In the genomic region with DNA sequence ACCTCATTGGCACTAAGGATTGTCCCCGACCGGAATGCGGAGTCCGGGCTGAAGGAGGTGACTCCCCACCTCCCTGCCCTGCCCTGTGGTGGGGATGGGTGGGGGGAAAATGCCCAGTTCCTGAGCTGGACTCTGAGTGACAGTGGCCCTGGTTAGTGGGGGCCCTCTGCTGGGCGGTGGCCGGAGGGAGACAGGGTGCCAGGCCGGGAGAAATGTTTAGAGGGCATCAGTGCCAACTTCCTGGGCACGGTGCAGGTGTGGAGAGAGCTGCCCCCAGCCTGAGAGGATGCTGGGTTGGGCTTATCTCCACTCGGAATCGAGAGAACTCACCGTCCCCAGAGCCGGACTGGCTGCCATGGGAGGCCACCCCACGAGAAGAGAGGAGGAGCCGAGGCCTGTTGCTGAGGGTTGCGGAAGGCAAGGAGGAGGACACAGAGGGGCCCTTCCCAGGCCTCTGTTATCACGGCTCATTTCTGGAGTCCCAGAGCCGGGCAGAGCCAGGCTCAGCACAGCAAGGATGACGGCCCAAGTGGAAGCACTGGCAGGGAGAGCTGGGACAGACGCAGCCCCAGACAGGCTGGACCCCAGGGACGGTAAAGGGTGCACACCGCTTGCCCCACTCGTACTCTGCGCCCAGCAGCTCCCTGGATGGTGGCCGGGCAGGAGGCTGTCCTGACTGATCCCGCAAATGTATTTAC, we compare ENCODE assay signal across 1 cellular context.
TF ChIP-seq lines count a peak whose summit lies in the region.

No MANE protein-coding gene starts in this region.

TF ChIP-seq in H1, 55 proteins besides CTCF, POLR2A, EP300 and RAD21:
- TF ChIP-seq, protein P1, sequence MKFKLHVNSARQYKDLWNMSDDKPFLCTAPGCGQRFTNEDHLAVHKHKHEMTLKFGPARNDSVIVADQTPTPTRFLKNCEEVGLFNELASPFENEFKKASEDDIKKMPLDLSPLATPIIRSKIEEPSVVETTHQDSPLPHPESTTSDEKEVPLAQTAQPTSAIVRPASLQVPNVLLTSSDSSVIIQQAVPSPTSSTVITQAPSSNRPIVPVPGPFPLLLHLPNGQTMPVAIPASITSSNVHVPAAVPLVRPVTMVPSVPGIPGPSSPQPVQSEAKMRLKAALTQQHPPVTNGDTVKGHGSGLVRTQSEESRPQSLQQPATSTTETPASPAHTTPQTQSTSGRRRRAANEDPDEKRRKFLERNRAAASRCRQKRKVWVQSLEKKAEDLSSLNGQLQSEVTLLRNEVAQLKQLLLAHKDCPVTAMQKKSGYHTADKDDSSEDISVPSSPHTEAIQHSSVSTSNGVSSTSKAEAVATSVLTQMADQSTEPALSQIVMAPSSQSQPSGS (IDR thresholded peaks at IDR 0.05; ENCODE audit: low read length): no peak
- TF ChIP-seq ZNF274 (IDR thresholded peaks at IDR 0.05; ENCODE audit: borderline replicate concordance, extremely low read depth, low read length) (no peak), HDAC2 (IDR thresholded peaks at IDR 0.05; ENCODE audit: borderline replicate concordance in 1 of 2, low read depth in 2 of 2, low read length in 2 of 2) (no peak), MAFK (IDR thresholded peaks at IDR 0.05; ENCODE audit: low read depth, low read length) (no peak), SAP30 (IDR thresholded peaks at IDR 0.05; ENCODE audit: insufficient read depth, insufficient replicate concordance, low read length) (no peak), SIX5 (IDR thresholded peaks at IDR 0.05; ENCODE audit: low read depth, low read length) (no peak), TBP (IDR thresholded peaks at IDR 0.05; ENCODE audit: low read depth, low read length) (no peak), CEBPB (IDR thresholded peaks at IDR 0.05; ENCODE audit: low read depth, low read length) (no peak), SIRT6 (IDR thresholded peaks at IDR 0.05; ENCODE audit: low read length) (no peak), HDAC6 (IDR thresholded peaks at IDR 0.05; ENCODE audit: low read depth, low read length) (no peak), CBX8 (IDR thresholded peaks at IDR 0.05; ENCODE audit: borderline replicate concordance, low read depth, low read length) (no peak), PHF8 (conservative IDR thresholded peaks at IDR 0.05; ENCODE audit: low read depth, low read length) (no peak), BACH1 (IDR thresholded peaks at IDR 0.05; ENCODE audit: low read length) (no peak), FOSL1 (IDR thresholded peaks at IDR 0.05; ENCODE audit: insufficient read depth, low read depth, low read length) (no peak), EGR1 (IDR thresholded peaks at IDR 0.05; ENCODE audit: borderline replicate concordance, low read depth, low read length) (no peak), BCL11A (IDR thresholded peaks at IDR 0.05; ENCODE audit: low read depth in 2 of 2, low read length in 2 of 2) (no peak), POU5F1 (IDR thresholded peaks at IDR 0.05; ENCODE audit: low read depth, low read length) (no peak), BRCA1 (IDR thresholded peaks at IDR 0.05; ENCODE audit: low read depth, low read length) (no peak)
- TF ChIP-seq, protein P2, sequence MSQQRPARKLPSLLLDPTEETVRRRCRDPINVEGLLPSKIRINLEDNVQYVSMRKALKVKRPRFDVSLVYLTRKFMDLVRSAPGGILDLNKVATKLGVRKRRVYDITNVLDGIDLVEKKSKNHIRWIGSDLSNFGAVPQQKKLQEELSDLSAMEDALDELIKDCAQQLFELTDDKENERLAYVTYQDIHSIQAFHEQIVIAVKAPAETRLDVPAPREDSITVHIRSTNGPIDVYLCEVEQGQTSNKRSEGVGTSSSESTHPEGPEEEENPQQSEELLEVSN (IDR thresholded peaks at IDR 0.05): no peak
